In the genomic region with DNA sequence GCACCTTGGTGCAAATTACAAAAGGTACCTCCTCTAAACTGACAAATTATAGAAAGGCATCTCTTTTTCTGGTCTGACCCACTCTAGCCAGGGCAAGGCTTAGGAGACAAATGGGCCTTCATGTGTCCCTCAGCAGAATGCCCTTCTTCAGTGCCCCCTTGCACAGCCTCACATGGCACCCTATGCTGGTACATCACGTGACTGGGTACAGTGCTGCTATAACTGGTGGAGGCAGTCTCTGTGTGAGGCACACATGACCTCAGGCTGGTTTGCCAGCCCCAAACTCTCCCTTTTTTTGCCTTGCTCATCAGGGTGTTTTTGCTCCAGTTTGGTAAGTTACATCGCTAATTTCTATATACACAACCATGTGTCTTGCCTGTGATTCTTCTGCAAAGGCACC, we compare ENCODE assay signal across 15 cellular contexts. TPM values are rescaled to one million over a fixed set of nuclear protein-coding genes. Genes with fewer than 3 reads are reported as not detected.
"Had no signal": no experiment of that assay in that cellular context is flagged by ENCODE, and none has a peak within 500 bp of the region (broad histone marks: within the 10 kb centered on the region; RNA-seq: fewer than 3 reads in every experiment).

No MANE protein-coding gene starts in this region.

- ATAC-seq: activated T-helper 17 cell treated with anti-CD3 and anti-CD28 coated beads, Interleukin-2, amount 50 U/mL, for 72 hours; effector memory CD8-positive, alpha-beta T cell; left lobe of liver had no signal

- DNase-seq: activated CD4-positive, alpha-beta T cell treated with anti-CD3 and anti-CD28 coated beads, Interleukin-2, amount 50 U/mL, for 1 hour; activated naive CD4-positive, alpha-beta T cell treated with anti-CD3 and anti-CD28 coated beads for 36 hours; activated T-cell treated with anti-CD3 and anti-CD28 coated beads for 4 hours; central memory CD4-positive, alpha-beta T cell; effector memory CD8-positive, alpha-beta T cell; head of caudate nucleus; mesendoderm; stimulated activated naive CD4-positive, alpha-beta T cell treated with Interleukin-2 at 50 U/mL for 16 hours had no signal

- H3K79me2 ChIP-seq: parathyroid adenoma had no signal

- FAIRE-seq: islet of Langerhans had no signal

- H3K36me3 ChIP-seq: neural progenitor cell, thoracic aorta had no signal

- H3K9me3 ChIP-seq: thoracic aorta had no signal

- H2AFZ ChIP-seq: neural progenitor cell, parathyroid adenoma had no signal

- H3K27ac ChIP-seq: neural progenitor cell, parathyroid adenoma, thoracic aorta had no signal

- H3K4me2 ChIP-seq: neural progenitor cell had no signal

- H3K9ac ChIP-seq: neural progenitor cell, parathyroid adenoma had no signal

- H3K4me3 ChIP-seq: neural progenitor cell, thoracic aorta had no signal

RNA-seq across cellular contexts. Expression of a gene that starts 3.1 kb away (rescaled TPM):
- total RNA-seq: activated naive CD4-positive, alpha-beta T cell treated with anti-CD3 and anti-CD28 coated beads for 36 hours; epithelial cell of proximal tubule had no signal
